In the genomic region with DNA sequence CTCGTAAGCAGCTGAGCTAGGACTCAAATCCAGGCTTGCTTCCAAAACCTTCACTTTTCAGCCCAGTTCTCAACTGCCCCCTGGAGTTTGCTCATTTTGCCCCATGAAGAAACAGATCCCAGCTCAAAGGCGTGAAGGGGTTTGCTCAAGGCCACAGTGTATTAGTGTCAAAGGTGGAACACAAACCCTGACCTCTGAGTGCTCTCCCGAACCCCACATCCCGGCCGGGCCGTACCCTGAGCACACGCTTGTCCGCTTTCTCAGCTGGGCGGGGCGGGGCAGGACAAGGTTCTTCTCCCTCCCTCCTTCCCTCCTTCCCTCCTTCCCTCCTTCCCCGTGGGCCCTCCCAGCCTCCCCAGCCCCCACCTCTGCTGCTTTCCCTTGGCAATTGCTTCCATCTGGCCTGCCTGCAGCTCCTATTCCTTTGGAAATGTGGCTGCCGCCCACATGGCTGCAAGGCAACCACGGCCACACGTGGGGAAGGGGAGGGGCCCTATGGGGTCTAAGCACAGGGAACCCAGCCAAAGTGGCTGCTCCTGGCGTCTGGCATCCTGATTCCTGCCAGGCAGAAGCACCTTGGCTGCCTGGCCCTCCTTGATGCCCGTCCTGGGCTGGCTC, we compare ENCODE assay signal across 8 cellular contexts. TPM values are rescaled to one million over a fixed set of nuclear protein-coding genes. Genes with fewer than 3 reads are reported as not detected.
DNase-seq lines count a peak whose midpoint lies in the region; ATAC-seq and TF ChIP-seq lines count a peak whose summit lies in the region.

No MANE protein-coding gene starts in this region.

- TF ChIP-seq EP300 in sigmoid colon (IDR thresholded peaks at IDR 0.05) = no peak

- TF ChIP-seq POLR2A in sigmoid colon (IDR thresholded peaks at IDR 0.05) = no peak

- intact Hi-C loops in Right ventricle myocardium inferior (cut with DNase I) = loop anchor here (5.0 kb wide), 3 partner anchors 33 to 58 kb away; no protein-coding TSS in a partner anchor
- intact Hi-C loops in sigmoid colon (cut with DNase I) = loop anchor here (2.0 kb wide), 1 partner anchor 49 kb away; no protein-coding TSS in a partner anchor

- H3K4me1 ChIP-seq in sigmoid colon = peaks cover 0 to 65% (median 57%) of the 10 kb centered on the region in 4 donors
- peaks cover 10% of the 10 kb centered on the region for H3K4me1 ChIP-seq in effector memory CD4-positive, alpha-beta T cell (ENCODE audit: control insufficient read depth, insufficient read depth, low read length, poor library complexity, severe bottlenecking)

- H3K4me3 ChIP-seq in sigmoid colon = peak overlapping the region in 2 of 4 donors; percentile 1 to 15
- H3K4me3 ChIP-seq in effector memory CD4-positive, alpha-beta T cell (ENCODE audit: insufficient read depth, low read depth, low read length, poor library complexity, severe bottlenecking) = no peak overlapping the region

- H3K27me3 ChIP-seq in sigmoid colon = no peaks in the 10 kb centered on the region
- H3K27me3 ChIP-seq in effector memory CD4-positive, alpha-beta T cell (replicated peaks; ENCODE audit: control insufficient read depth, insufficient read depth, low read length, poor library complexity, severe bottlenecking) = no peaks in the 10 kb centered on the region

- WGBS in sigmoid colon, 2 donors = 21 to 60% methylated on average over 16 of the region's 16 CpGs

- no peak for TF ChIP-seq CTCF in sigmoid colon (IDR thresholded peaks at IDR 0.05)

- no peaks in the 10 kb centered on the region for H3K9me3 ChIP-seq in sigmoid colon
- H3K9me3 ChIP-seq in effector memory CD4-positive, alpha-beta T cell (ENCODE audit: control insufficient read depth, low read length) = no peaks in the 10 kb centered on the region

- H3K27ac ChIP-seq in sigmoid colon = peak overlapping the region; percentile 86 to 90 (median 87)
- no peak overlapping the region for H3K27ac ChIP-seq in effector memory CD4-positive, alpha-beta T cell (ENCODE audit: insufficient read depth, low read length, poor library complexity, severe bottlenecking)

- peak; percentile 47 for DNase-seq in EL
- DNase-seq in Right ventricle myocardium inferior (ENCODE audit: missing footprints) = peak; percentile 85
- peak; percentile 92 for DNase-seq in sigmoid colon
- no peak for DNase-seq in cerebellar nuclear complex (lab: John Stamatoyannopoulos, UW)
- DNase-seq in effector memory CD4-positive, alpha-beta T cell = no peak
- no peak for DNase-seq in T-helper 1 cell

- no peaks in the 10 kb centered on the region for H3K36me3 ChIP-seq in sigmoid colon
- no peaks in the 10 kb centered on the region for H3K36me3 ChIP-seq in effector memory CD4-positive, alpha-beta T cell (ENCODE audit: control insufficient read depth, insufficient read depth, low read length)

- ATAC-seq in SK-N-SH treated with all-trans-retinoic acid at 6 μM for 48 hours = peak; percentile 45
- peak; percentile 56 for ATAC-seq in Right ventricle myocardium inferior
- ATAC-seq in GM18517 (IDR thresholded peaks at IDR 0.05; ENCODE audit: unreplicated experiment) = no peak

TF ChIP-seq in SK-N-SH treated with all-trans-retinoic acid at 6 μM for 48 hours, 23 proteins besides CTCF, POLR2A, EP300 and RAD21:
- TF ChIP-seq TCF4 (CRISPR knock-in tag; IDR thresholded peaks at IDR 0.05; ENCODE audit: borderline replicate concordance) (peak; percentile 79; the same call in 1 of the 2 replicates), ZC3H10 (CRISPR knock-in tag; IDR thresholded peaks at IDR 0.05) (no peak), BACH2 (CRISPR knock-in tag; IDR thresholded peaks at IDR 0.05; ENCODE audit: borderline replicate concordance) (no peak), OSR1 (CRISPR knock-in tag; IDR thresholded peaks at IDR 0.05) (no peak)
- TF ChIP-seq, protein P1, sequence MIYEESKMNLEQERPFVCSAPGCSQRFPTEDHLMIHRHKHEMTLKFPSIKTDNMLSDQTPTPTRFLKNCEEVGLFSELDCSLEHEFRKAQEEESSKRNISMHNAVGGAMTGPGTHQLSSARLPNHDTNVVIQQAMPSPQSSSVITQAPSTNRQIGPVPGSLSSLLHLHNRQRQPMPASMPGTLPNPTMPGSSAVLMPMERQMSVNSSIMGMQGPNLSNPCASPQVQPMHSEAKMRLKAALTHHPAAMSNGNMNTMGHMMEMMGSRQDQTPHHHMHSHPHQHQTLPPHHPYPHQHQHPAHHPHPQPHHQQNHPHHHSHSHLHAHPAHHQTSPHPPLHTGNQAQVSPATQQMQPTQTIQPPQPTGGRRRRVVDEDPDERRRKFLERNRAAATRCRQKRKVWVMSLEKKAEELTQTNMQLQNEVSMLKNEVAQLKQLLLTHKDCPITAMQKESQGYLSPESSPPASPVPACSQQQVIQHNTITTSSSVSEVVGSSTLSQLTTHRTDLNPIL (CRISPR knock-in tag; IDR thresholded peaks at IDR 0.05; ENCODE audit: low read depth) = no peak

RNA-seq across cellular contexts. Expression of gene ST3GAL4, which starts 4.1 kb away (rescaled TPM):
- 45.1 TPM for total RNA-seq in Right ventricle myocardium inferior
- total RNA-seq in sigmoid colon = 10 to 100 TPM; 43.1 to 69.2 (median 45.5) TPM
- polyA plus RNA-seq in sigmoid colon = 100 to 1,000 TPM; 211 to 336 (median 268) TPM

RNA-seq across cellular contexts. Expression of gene DCPS, which starts 55.7 kb away (rescaled TPM):
- total RNA-seq in Right ventricle myocardium inferior (10.8 TPM), sigmoid colon (1 to 10 TPM; 7.6 to 10.0 (median 9.3) TPM)
- 10 to 100 TPM in 2 of 3 donors, 1 to 10 TPM in 1; 9.0 to 30.0 (median 15.0) TPM for polyA plus RNA-seq in sigmoid colon

Comparison
In these comparisons a context has a peak if more than half of its experiments do, and no peak if none do; other contexts are left out.
1. DNase-seq: peak in EL (single experiment), Right ventricle myocardium inferior (single experiment) and sigmoid colon (single experiment); none in cerebellar nuclear complex (0 of 2), effector memory CD4-positive, alpha-beta T cell (0 of 3) and T-helper 1 cell (0 of 5).